ENCODE assay signal across 14 cellular contexts in genomic region chr1:47658161-47658920, GRCh38.
DNase-seq lines count a peak whose midpoint lies in the region; ATAC-seq and TF ChIP-seq lines count a peak whose summit lies in the region.
"Had no signal": no experiment of that assay in that cellular context is flagged by ENCODE, and none has a peak within 500 bp of the region (broad histone marks: within the 10 kb centered on the region; RNA-seq: fewer than 3 reads in every experiment).

No MANE protein-coding gene starts in this region.

- H3K4me1 ChIP-seq in suprapubic skin, result no peaks in the 10 kb centered on the region

- H3K27me3 ChIP-seq in suprapubic skin, result peaks cover 11% of the 10 kb centered on the region
- H3K27me3 ChIP-seq: BLaER1 had no signal

- TF ChIP-seq EP300 in suprapubic skin (IDR thresholded peaks at IDR 0.05), result no peak

- H3K9me3 ChIP-seq in suprapubic skin, result no peaks in the 10 kb centered on the region
- H3K9me3 ChIP-seq: BLaER1 had no signal

- no peaks in the 10 kb centered on the region for H3K36me3 ChIP-seq in suprapubic skin
- H3K36me3 ChIP-seq: BLaER1 had no signal

- peak; percentile 37 for DNase-seq in activated effector memory CD4-positive, alpha-beta T cell treated with anti-CD3 and anti-CD28 coated beads, Interleukin-2, amount 50 U/mL, for 16 hours
- DNase-seq in activated effector memory CD4-positive, alpha-beta T cell treated with Interleukin-2 at 50 U/mL for 16 hours, result no peak
- DNase-seq in mesenteric fat pad (ENCODE audit: low spot score) (peak; percentile 43), suprapubic skin (ENCODE audit: low spot score in 2 of 2) (peak; percentile 31 to 65)
- no peak for DNase-seq in activated naive CD4-positive, alpha-beta T cell treated with anti-CD3 and anti-CD28 coated beads, Interleukin-2, amount 50 U/mL, for 16 hours
- no peak for DNase-seq in activated CD4-positive, alpha-beta T cell treated with anti-CD3 and anti-CD28 coated beads for 1 hour
- DNase-seq: CD8-positive, alpha-beta T cell; H7; NCI-H1048; NCI-H2081 treated with DMSO at 0.1 percent for 48 hours; NCI-H524 had no signal

- H3K4me3 ChIP-seq in suprapubic skin, result no peak overlapping the region
- H3K4me3 ChIP-seq: BLaER1 had no signal

- TF ChIP-seq CTCF in suprapubic skin (IDR thresholded peaks at IDR 0.05), result no peak

- WGBS in suprapubic skin, result 82% methylated on average over 9 of the region's 9 CpGs

- TF ChIP-seq POLR2A in suprapubic skin (IDR thresholded peaks at IDR 0.05), result no peak

- no peak for ATAC-seq in activated CD4-positive, CD25-positive, alpha-beta regulatory T cell treated with anti-CD3 and anti-CD28 coated beads, Interleukin-2, amount 50 U/mL, for 24 hours
- no peak for ATAC-seq in HG02678 (IDR thresholded peaks at IDR 0.05; ENCODE audit: unreplicated experiment)
- ATAC-seq: CD8-positive, alpha-beta T cell had no signal

- no peak overlapping the region for H3K27ac ChIP-seq in suprapubic skin
- H3K27ac ChIP-seq: BLaER1 had no signal

Comparison
In these comparisons a context has a peak if more than half of its experiments do, and no peak if none do; other contexts are left out.
1. DNase-seq: peak in activated effector memory CD4-positive, alpha-beta T cell treated with anti-CD3 and anti-CD28 coated beads, Interleukin-2, amount 50 U/mL, for 16 hours (single experiment), mesenteric fat pad (single experiment) and suprapubic skin (2 of 2); none in activated effector memory CD4-positive, alpha-beta T cell treated with Interleukin-2 at 50 U/mL for 16 hours (single experiment), activated naive CD4-positive, alpha-beta T cell treated with anti-CD3 and anti-CD28 coated beads, Interleukin-2, amount 50 U/mL, for 16 hours (single experiment) and activated CD4-positive, alpha-beta T cell treated with anti-CD3 and anti-CD28 coated beads for 1 hour (single experiment).